ENCODE assay signal across 8 cellular contexts in genomic region chr22:31630331-31631329, GRCh38. TPM values are rescaled to one million over a fixed set of nuclear protein-coding genes. Genes with fewer than 3 reads are reported as not detected.
DNase-seq lines count a peak whose midpoint lies in the region; ATAC-seq and TF ChIP-seq lines count a peak whose summit lies in the region.

No MANE protein-coding gene starts in this region.

- intact Hi-C loops in dorsolateral prefrontal cortex (cut with DNase I) (loop anchor here (5.0 to 10.0 kb wide), 3 partner anchors 133 to 286 kb away; partner anchors contain the start of genes EIF4ENIF1 (in 1 of the 2), PATZ1 (in 1 of the 2) and SFI1 (in 1 of the 2)), lower leg skin (cut with DNase I; ENCODE audit: low total_unique reads) (no loop called here)

- DNase-seq in GM13977 (ENCODE audit: low spot score) (peak; percentile 86), NCI-H748 treated with DMSO at 0.1 percent for 48 hours (lab: John Stamatoyannopoulos, UW) (peak; percentile 5), dorsolateral prefrontal cortex (peak; percentile 44 to 83 (median 76)), lower leg skin (ENCODE audit: low spot score in 2 of 2) (peak; percentile 69 to 96), NCI-H2196 treated with DMSO at 0.1 percent for 48 hours (lab: John Stamatoyannopoulos, UW; ENCODE audit: unreplicated experiment) (no peak)
- DNase-seq in activated CD4-positive, alpha-beta T cell treated with anti-CD3 and anti-CD28 coated beads, Interleukin-2, amount 50 U/mL, for 48 hours, result peak; percentile 82 to 86
- DNase-seq in stimulated activated CD4-positive, alpha-beta T cell treated with anti-CD3 and anti-CD28 coated beads, Interleukin-4, amount 100 ng/mL, for 4 hours, result peak; percentile 80 to 90

- peak; percentile 49 for ATAC-seq in HG02981 (IDR thresholded peaks at IDR 0.05; ENCODE audit: unreplicated experiment)

- in situ Hi-C loops in GM13977 (cut with MboI; ENCODE audit: low pct_unique_long_range_greater_than_20kb, low sequenced_read_pairs, unreplicated experiment), result no loop called here

- peak overlapping the region; percentile 49 to 97 (median 87) for H3K27ac ChIP-seq in dorsolateral prefrontal cortex

- TF ChIP-seq POLR2A in lower leg skin (IDR thresholded peaks at IDR 0.05), result no peak

- 3 to 6% methylated on average over 21 to 45 of the region's 65 CpGs for WGBS in lower leg skin, 2 donors

- H3K4me3 ChIP-seq in dorsolateral prefrontal cortex (peak overlapping the region; percentile 61 to 95 (median 80)), lower leg skin (ENCODE audit: low read depth, poor library complexity, severe bottlenecking) (peak overlapping the region; percentile 47)

- no peaks in the 10 kb centered on the region for H3K27me3 ChIP-seq in dorsolateral prefrontal cortex

- TF ChIP-seq CTCF in GM13977 (IDR thresholded peaks at IDR 0.05; ENCODE audit: extremely low read depth, insufficient read depth, missing control alignments) (no peak), dorsolateral prefrontal cortex (IDR thresholded peaks at IDR 0.05 in 54 of 56, conservative IDR thresholded peaks at IDR 0.05 in 2 of 56; ENCODE audit: low read depth in 1 of 56, partially characterized antibody in 56 of 56) (peak in 16 of 56 donors; percentile 3 to 28 (median 12)), lower leg skin (IDR thresholded peaks at IDR 0.05) (no peak)

RNA-seq across cellular contexts. Expression of gene PISD, which starts 31.4 kb away (rescaled TPM):
- 100 to 1,000 TPM in 2 of 120 experiments, 10 to 100 TPM in 118; 48.4 to 108 (median 75.5) TPM for total RNA-seq in dorsolateral prefrontal cortex
- total RNA-seq in lower leg skin, result 10 to 100 TPM; 32.0 to 62.5 (median 45.5) TPM
